In the genomic region with DNA sequence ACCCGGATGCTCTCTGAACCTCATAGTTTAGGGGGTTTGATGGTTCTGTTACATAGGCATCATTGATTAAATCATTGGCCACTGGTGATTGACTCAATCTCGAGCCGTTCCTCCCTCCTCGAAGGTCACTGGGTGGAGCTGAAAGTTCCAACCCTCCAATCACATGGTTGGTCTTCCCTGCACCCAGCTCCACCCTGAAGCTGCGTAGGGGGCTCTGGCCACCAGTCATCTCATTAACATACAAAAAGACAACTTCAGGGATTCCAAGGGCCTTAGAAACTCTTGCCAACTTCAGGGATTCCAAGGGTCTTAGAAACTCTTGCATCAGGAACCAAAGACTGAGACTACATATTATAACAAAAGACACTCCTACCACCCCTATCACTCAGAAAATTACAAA, we compare ENCODE assay signal across 27 cellular contexts.
"Had no signal": no experiment of that assay in that cellular context is flagged by ENCODE, and none has a peak within 500 bp of the region (broad histone marks: within the 10 kb centered on the region; RNA-seq: fewer than 3 reads in every experiment).

No MANE protein-coding gene starts in this region.

- H3K9me3 Mint-ChIP-seq: activated CD4-positive, alpha-beta memory T cell treated with anti-CD3 and anti-CD28 coated beads, Interleukin-2, amount 10 ng/mL, durations not matched to agents 7 days and 5 days; activated naive CD4-positive, alpha-beta T cell treated with anti-CD3 and anti-CD28 coated beads for 36 hours; activated T-helper 17 cell treated with anti-CD3 and anti-CD28 coated beads, Interleukin-2, amount 50 U/mL, for 72 hours; central memory CD8-positive, alpha-beta T cell had no signal

- H3K27ac ChIP-seq: SK-N-MC, VCaP had no signal

- ATAC-seq: activated CD4-positive, alpha-beta T cell treated with anti-CD3 and anti-CD28 coated beads for 36 hours; activated T-helper 17 cell treated with anti-CD3 and anti-CD28 coated beads, Interleukin-2, amount 50 U/mL, for 72 hours; Panc1; Right ventricle myocardium inferior had no signal

- H3K27ac Mint-ChIP-seq: activated CD4-positive, alpha-beta memory T cell treated with anti-CD3 and anti-CD28 coated beads, Interleukin-2, amount 10 ng/mL, durations not matched to agents 7 days and 5 days; activated CD4-positive, alpha-beta T cell treated with anti-CD3 and anti-CD28 coated beads for 36 hours; activated naive CD4-positive, alpha-beta T cell treated with anti-CD3 and anti-CD28 coated beads for 36 hours; activated naive CD8-positive, alpha-beta T cell; activated T-helper 17 cell treated with anti-CD3 and anti-CD28 coated beads, Interleukin-2, amount 50 U/mL, for 72 hours; brain had no signal

- H3K4me1 Mint-ChIP-seq: activated CD4-positive, alpha-beta T cell treated with anti-CD3 and anti-CD28 coated beads for 36 hours; activated T-helper 17 cell treated with anti-CD3 and anti-CD28 coated beads, Interleukin-2, amount 50 U/mL, for 72 hours; central memory CD8-positive, alpha-beta T cell had no signal

- H3K4me3 ChIP-seq: SK-N-MC had no signal

- H3K36me3 Mint-ChIP-seq: activated naive CD8-positive, alpha-beta T cell had no signal

- H3K27me3 Mint-ChIP-seq: activated CD4-positive, alpha-beta memory T cell treated with anti-CD3 and anti-CD28 coated beads, Interleukin-2, amount 10 ng/mL, durations not matched to agents 7 days and 5 days; activated CD4-positive, alpha-beta T cell treated with anti-CD3 and anti-CD28 coated beads for 36 hours; activated naive CD8-positive, alpha-beta T cell; activated T-helper 17 cell treated with anti-CD3 and anti-CD28 coated beads, Interleukin-2, amount 50 U/mL, for 72 hours had no signal

- H3K4me3 Mint-ChIP-seq: activated CD4-positive, alpha-beta memory T cell treated with anti-CD3 and anti-CD28 coated beads, Interleukin-2, amount 10 ng/mL, durations not matched to agents 7 days and 5 days; activated CD4-positive, alpha-beta T cell treated with anti-CD3 and anti-CD28 coated beads for 36 hours; activated naive CD4-positive, alpha-beta T cell treated with anti-CD3 and anti-CD28 coated beads for 36 hours; activated naive CD8-positive, alpha-beta T cell; activated T-helper 17 cell treated with anti-CD3 and anti-CD28 coated beads, Interleukin-2, amount 50 U/mL, for 72 hours; brain; central memory CD8-positive, alpha-beta T cell had no signal

- DNase-seq: activated CD4-positive, alpha-beta memory T cell treated with anti-CD3 and anti-CD28 coated beads, Interleukin-2, amount 10 ng/mL, durations not matched to agents 7 days and 5 days; activated CD4-positive, alpha-beta T cell treated with anti-CD3 and anti-CD28 coated beads for 36 hours; activated CD4-positive, alpha-beta T cell treated with anti-CD3 and anti-CD28 coated beads, Interleukin-2, amount 50 U/mL, for 1 hour; activated gamma-delta T cell; activated naive CD4-positive, alpha-beta T cell treated with anti-CD3 and anti-CD28 coated beads for 36 hours; activated T-cell treated with anti-CD3 and anti-CD28 coated beads for 4 hours; activated T-cell treated with anti-CD3 and anti-CD28 coated beads, Interleukin-2, amount 50 U/mL, for 48 hours; amygdala; NCI-H1048; NCI-H146; NCI-H1930; NCI-H2107; NCI-H345; NCI-H510A; NCI-H526 treated with DMSO at 0.1 percent for 48 hours; OCI-M1; RPMI8226; T-helper 1 cell had no signal

- FAIRE-seq: astrocyte had no signal
